Comparison of ENCODE assay signal across 8 cellular contexts in genomic region chr1:5915587-5916571, GRCh38.
DNase-seq lines count a peak whose midpoint lies in the region; ATAC-seq and TF ChIP-seq lines count a peak whose summit lies in the region.

No MANE protein-coding gene starts in this region.

- H3K9me3 ChIP-seq in adipocyte (ENCODE audit: control insufficient read depth, low read length) (no peaks in the 10 kb centered on the region), cardiac muscle cell (ENCODE audit: low read depth) (no peaks in the 10 kb centered on the region)

- H3K4me1 ChIP-seq in adipocyte (ENCODE audit: control insufficient read depth, insufficient read depth, low read length) = peaks cover 8% of the 10 kb centered on the region
- no peaks in the 10 kb centered on the region for H3K4me1 ChIP-seq in cardiac muscle cell (ENCODE audit: low read depth)

- intact Hi-C loops in Right ventricle myocardium superior (cut with DNase I) (loop anchor here (5.0 kb wide), 1 partner anchor 409 kb away; no protein-coding TSS in a partner anchor), Right ventricle myocardium inferior (cut with DNase I) (loop anchor here (5.0 kb wide), 1 partner anchor 404 kb away; no protein-coding TSS in a partner anchor)

- no peak for DNase-seq in Right ventricle myocardium superior
- DNase-seq in Right ventricle myocardium inferior (ENCODE audit: missing footprints) = no peak
- DNase-seq in NCI-H2196 treated with DMSO at 0.1 percent for 48 hours (lab: John Stamatoyannopoulos, UW; ENCODE audit: unreplicated experiment) = peak; percentile 41
- peak; percentile 81 for DNase-seq in adipocyte (ENCODE audit: low read depth)
- DNase-seq in cardiac muscle cell (ENCODE audit: low read depth in 1 of 2, low spot score in 1 of 2) = peak; percentile 20 to 64
- peak; percentile 8 for DNase-seq in retinal pigment epithelial cell (ENCODE audit: low read depth)
- no peak for DNase-seq in cortex of kidney (lab: John Stamatoyannopoulos, UW)

- H3K36me3 ChIP-seq in adipocyte (ENCODE audit: control insufficient read depth, insufficient read depth, low read length, severe bottlenecking) = no peaks in the 10 kb centered on the region
- H3K36me3 ChIP-seq in cardiac muscle cell = no peaks in the 10 kb centered on the region

- no peak overlapping the region for H3K4me3 ChIP-seq in adipocyte (ENCODE audit: low read length)
- no peak overlapping the region for H3K4me3 ChIP-seq in cardiac muscle cell
- H3K4me3 ChIP-seq in retinal pigment epithelial cell (ENCODE audit: low read length) = no peak overlapping the region

- H3K27ac ChIP-seq in cardiac muscle cell = no peak overlapping the region

- TF ChIP-seq CTCF in cardiac muscle cell (IDR thresholded peaks at IDR 0.05; ENCODE audit: low read depth, low read length) (peak; percentile 76), retinal pigment epithelial cell (conservative IDR thresholded peaks at IDR 0.05; ENCODE audit: low read depth, low read length) (peak; percentile 79)

- peak; percentile 45 for ATAC-seq in Right ventricle myocardium superior (ENCODE audit: poor library complexity)
- ATAC-seq in Right ventricle myocardium inferior = no peak
- no peak for ATAC-seq in HG03025 (IDR thresholded peaks at IDR 0.05; ENCODE audit: low FRiP score, unreplicated experiment)

- H3K9ac ChIP-seq in adipocyte (ENCODE audit: low read length) = peak overlapping the region; percentile 10

- no peaks in the 10 kb centered on the region for H3K27me3 ChIP-seq in adipocyte (replicated peaks; ENCODE audit: control insufficient read depth, insufficient read depth, low read length)
- no peaks in the 10 kb centered on the region for H3K27me3 ChIP-seq in cardiac muscle cell

Comparison
In these comparisons a context has a peak if more than half of its experiments do, and no peak if none do; other contexts are left out.
1. DNase-seq: peak in NCI-H2196 treated with DMSO at 0.1 percent for 48 hours (single experiment), adipocyte (single experiment), cardiac muscle cell (2 of 2) and retinal pigment epithelial cell (single experiment); none in Right ventricle myocardium superior (single experiment), Right ventricle myocardium inferior (single experiment) and cortex of kidney (single experiment).